ENCODE assay signal across 22 cellular contexts in the genomic region with DNA sequence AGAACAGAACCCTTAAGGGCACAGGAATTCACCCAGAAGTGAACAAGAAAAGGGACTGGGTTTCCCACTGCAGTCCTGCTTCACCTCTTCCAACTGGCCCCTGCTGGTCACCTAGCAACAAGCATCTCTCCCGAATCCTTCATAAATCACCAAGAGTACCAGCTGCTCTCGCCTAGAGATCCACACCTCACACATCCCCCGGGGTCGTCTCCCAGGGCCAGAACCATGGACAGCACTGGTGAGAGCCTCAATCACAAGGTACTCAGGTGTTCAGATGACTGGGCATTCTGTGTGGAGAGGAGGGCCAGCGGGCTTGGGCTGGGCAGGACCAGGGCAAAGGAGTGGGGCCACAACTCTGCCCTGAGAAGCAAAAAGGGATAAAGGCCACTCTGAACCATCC.
"Had no signal": no experiment of that assay in that cellular context is flagged by ENCODE, and none has a peak within 500 bp of the region (broad histone marks: within the 10 kb centered on the region; RNA-seq: fewer than 3 reads in every experiment).

No MANE protein-coding gene starts in this region.

- H3K4me1 Mint-ChIP-seq: activated T-helper 17 cell treated with anti-CD3 and anti-CD28 coated beads, Interleukin-2, amount 50 U/mL, for 72 hours; mesothelial cell of epicardium; neural crest cell had no signal

- H3K4me3 Mint-ChIP-seq: activated T-helper 17 cell treated with anti-CD3 and anti-CD28 coated beads, Interleukin-2, amount 50 U/mL, for 72 hours; mesothelial cell of epicardium; neural crest cell; T-helper 2 cell treated with Interferon-gamma antibody and Interleukin-4, amounts not matched to agents 5 μg/mL and 100 μg/mL, for 36 hours had no signal

- H3K36me3 Mint-ChIP-seq: mesothelial cell of epicardium had no signal

- H3K36me3 ChIP-seq: brain microvascular endothelial cell, lower lobe of right lung, sigmoid colon, spleen, thoracic aorta, upper lobe of right lung had no signal

- H3K9me3 Mint-ChIP-seq: activated T-helper 17 cell treated with anti-CD3 and anti-CD28 coated beads, Interleukin-2, amount 50 U/mL, for 72 hours; mesothelial cell of epicardium; neural crest cell; T-helper 2 cell treated with Interferon-gamma antibody and Interleukin-4, amounts not matched to agents 5 μg/mL and 100 μg/mL, for 36 hours had no signal

- H3K4me3 ChIP-seq: lower lobe of right lung, sigmoid colon, spleen, thoracic aorta, upper lobe of right lung had no signal

- H3K27ac ChIP-seq: brain microvascular endothelial cell, lower lobe of right lung, sigmoid colon, spleen, thoracic aorta, upper lobe of right lung had no signal

- H3K27me3 ChIP-seq: brain microvascular endothelial cell had no signal

- DNase-seq: activated CD4-positive, alpha-beta T cell treated with anti-CD3 and anti-CD28 coated beads, Interleukin-2, amount 50 U/mL, for 1 hour; activated CD4-positive, CD25-positive, alpha-beta regulatory T cell; activated naive CD4-positive, alpha-beta T cell treated with Interleukin-2 at 50 U/mL for 16 hours; activated T-cell treated with anti-CD3 and anti-CD28 coated beads for 4 hours; anterior cingulate cortex; brain microvascular endothelial cell; cortex of kidney; effector CD4-positive, alpha-beta T cell; foreskin fibroblast; glutamatergic neuron; left cardiac atrium; lower lobe of right lung; sigmoid colon; spleen; stimulated activated CD4-positive, alpha-beta T cell treated with anti-CD3 and anti-CD28 coated beads, Interleukin-1b, Interleukin-23, amount 100 ng/mL, for 48 hours; upper lobe of right lung had no signal

- ATAC-seq: activated T-helper 17 cell treated with anti-CD3 and anti-CD28 coated beads, Interleukin-2, amount 50 U/mL, for 72 hours; left cardiac atrium; lower lobe of right lung; upper lobe of right lung had no signal

- FAIRE-seq: endothelial cell of umbilical vein had no signal

- H3K9me3 ChIP-seq: lower lobe of right lung, sigmoid colon, spleen, thoracic aorta, upper lobe of right lung had no signal

- H3K4me1 ChIP-seq: lower lobe of right lung, sigmoid colon, spleen, upper lobe of right lung had no signal
